Comparison of ENCODE assay signal across 1 cellular context in genomic region chr2:109640000-109640399, GRCh38. TPM values are rescaled to one million over a fixed set of nuclear protein-coding genes. Genes with fewer than 3 reads are reported as not detected.
"Had no signal": no experiment of that assay in that cellular context is flagged by ENCODE, and none has a peak within 500 bp of the region (broad histone marks: within the 10 kb centered on the region; RNA-seq: fewer than 3 reads in every experiment).

No MANE protein-coding gene starts in this region.

RNA-seq across cellular contexts. Expression of gene SEPTIN10, which starts 26.2 kb away (rescaled TPM):
- polyA plus RNA-seq: immature natural killer cell had no signal
